In genomic region chr3:133882986-133883586, GRCh38 we compare ENCODE assay signal across 16 cellular contexts. TPM values are rescaled to one million over a fixed set of nuclear protein-coding genes. Genes with fewer than 3 reads are reported as not detected.
"Had no signal": no experiment of that assay in that cellular context is flagged by ENCODE, and none has a peak within 500 bp of the region (broad histone marks: within the 10 kb centered on the region; RNA-seq: fewer than 3 reads in every experiment).

No MANE protein-coding gene starts in this region.

- H3K4me3 ChIP-seq: heart left ventricle, lung, prostate gland, sigmoid colon, SK-N-MC, testis, upper lobe of right lung had no signal

- ATAC-seq: activated T-cell treated with anti-CD3 and anti-CD28 coated beads, Interleukin-2, amount 50 U/mL, for 4 hours; naive thymus-derived CD8-positive, alpha-beta T cell; upper lobe of right lung had no signal

- H3K4me3 Mint-ChIP-seq: activated naive CD8-positive, alpha-beta T cell treated with anti-CD3 and anti-CD28 coated beads, Interleukin-2, amount 10 ng/mL, durations not matched to agents 7 days and 5 days; activated T-cell treated with anti-CD3 and anti-CD28 coated beads, Interleukin-2, amount 50 U/mL, for 4 hours; naive thymus-derived CD8-positive, alpha-beta T cell; T-cell had no signal

- H3K27ac Mint-ChIP-seq: activated naive CD8-positive, alpha-beta T cell treated with anti-CD3 and anti-CD28 coated beads, Interleukin-2, amount 10 ng/mL, durations not matched to agents 7 days and 5 days had no signal

- DNase-seq: activated CD4-positive, alpha-beta T cell treated with anti-CD3 and anti-CD28 coated beads for 4 hours; activated naive CD8-positive, alpha-beta T cell treated with anti-CD3 and anti-CD28 coated beads, Interleukin-2, amount 10 ng/mL, durations not matched to agents 7 days and 5 days; activated T-cell treated with anti-CD3 and anti-CD28 coated beads, Interleukin-2, amount 50 U/mL, for 4 hours; kidney glomerular epithelial cell; naive thymus-derived CD8-positive, alpha-beta T cell; sigmoid colon; stimulated activated CD4-positive, alpha-beta T cell treated with anti-CD3 and anti-CD28 coated beads, Interleukin-12 subunit alpha, Interleukin-12 subunit beta, amount 100 ng/mL, for 4 hours; stimulated activated naive CD8-positive, alpha-beta T cell treated with anti-CD3 and anti-CD28 coated beads, Interleukin-15, Interleukin-2, amounts not matched to agents 100 U/mL and 50 U/mL, for 24 hours; T1000; testis; upper lobe of right lung had no signal

- H3K27me3 ChIP-seq: heart left ventricle, sigmoid colon, testis, upper lobe of right lung had no signal

- H3K36me3 Mint-ChIP-seq: T-cell had no signal

- H3K36me3 ChIP-seq: heart left ventricle, prostate gland, sigmoid colon, upper lobe of right lung had no signal

RNA-seq across cellular contexts. Expression of gene RAB6B, which starts 12.6 kb away (rescaled TPM):
- total RNA-seq: naive thymus-derived CD8-positive, alpha-beta T cell had no signal
